Comparison of ENCODE assay signal across 1 cellular context in the genomic region with DNA sequence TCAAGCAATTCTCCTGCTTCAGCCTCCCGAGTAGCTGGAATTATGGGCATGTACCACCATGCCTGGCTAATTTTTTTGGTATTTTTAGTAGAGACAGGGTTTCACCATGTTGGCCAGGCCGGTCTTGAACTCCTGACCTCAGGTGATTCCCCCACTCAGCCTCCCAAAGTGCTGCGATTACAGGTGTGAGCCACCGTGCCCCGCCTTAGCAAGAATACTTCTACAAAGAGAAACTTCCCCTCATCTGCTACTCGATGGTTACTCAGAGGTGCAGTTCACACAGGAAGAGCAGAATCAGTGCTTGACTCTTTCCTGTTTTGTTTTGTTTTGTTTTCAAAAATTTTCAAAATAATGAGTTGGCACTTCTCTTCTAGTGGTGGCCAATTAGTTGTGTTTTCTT.
TF ChIP-seq lines count a peak whose summit lies in the region.

No MANE protein-coding gene starts in this region.

TF ChIP-seq in HCT116, 20 proteins besides CTCF, POLR2A, EP300 and RAD21:
- peak; percentile 27 for TF ChIP-seq FOSL1 (IDR thresholded peaks at IDR 0.05; ENCODE audit: low read depth)
